Comparison of ENCODE assay signal across 37 cellular contexts in the genomic region with DNA sequence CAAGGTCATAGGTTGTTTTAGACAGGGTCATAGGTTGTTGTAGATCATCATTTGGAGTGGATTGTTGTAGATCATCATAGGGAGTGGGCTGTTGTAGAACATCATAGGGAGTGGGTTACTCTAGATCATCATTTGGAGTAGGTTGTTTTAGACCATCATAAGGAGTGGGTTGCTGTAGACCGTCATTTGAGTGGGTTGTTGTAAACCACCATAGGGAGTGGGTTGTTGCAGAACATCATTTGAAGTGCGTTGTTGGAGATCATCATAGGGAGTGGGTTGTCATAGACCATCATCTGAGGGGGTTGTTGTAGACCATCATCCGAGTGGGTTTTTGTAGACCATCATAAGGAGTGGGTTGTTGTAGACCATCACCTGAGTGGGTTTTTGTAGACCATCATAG. TPM values are rescaled to one million over a fixed set of nuclear protein-coding genes. Genes with fewer than 3 reads are reported as not detected.
"Had no signal": no experiment of that assay in that cellular context is flagged by ENCODE, and none has a peak within 500 bp of the region (broad histone marks: within the 10 kb centered on the region; RNA-seq: fewer than 3 reads in every experiment).

No MANE protein-coding gene starts in this region.

- H3K36me3 ChIP-seq: adrenal gland, ascending aorta, brain microvascular endothelial cell, breast epithelium, cardiac muscle cell had no signal

- H3K27ac ChIP-seq: adrenal gland, ascending aorta, body of pancreas, brain microvascular endothelial cell, breast epithelium, cardiac muscle cell had no signal

- H3K27me3 ChIP-seq: adrenal gland, ascending aorta, body of pancreas, brain microvascular endothelial cell, cardiac muscle cell had no signal

- H3K9me3 ChIP-seq: adrenal gland, ascending aorta, body of pancreas, breast epithelium had no signal

- ATAC-seq: activated naive CD4-positive, alpha-beta T cell treated with anti-CD3 and anti-CD28 coated beads, Interleukin-2, amount 50 U/mL, for 72 hours; activated naive CD8-positive, alpha-beta T cell treated with anti-CD3 and anti-CD28 coated beads, Interleukin-2, amount 50 U/mL, for 24 hours; activated T-cell treated with anti-CD3 and anti-CD28 coated beads, Interleukin-2, amount 50 U/mL, for 4 hours; activated T-cell treated with anti-CD3 and anti-CD28 coated beads, Interleukin-2, amount 50 U/mL, for 72 hours; activated T-helper 17 cell treated with anti-CD3 and anti-CD28 coated beads, Interleukin-2, amount 50 U/mL, for 72 hours; body of pancreas had no signal

- DNase-seq: activated effector memory CD4-positive, alpha-beta T cell treated with anti-CD3 and anti-CD28 coated beads, Interleukin-2, amount 50 U/mL, for 16 hours; activated effector memory CD4-positive, alpha-beta T cell treated with Interleukin-2 at 50 U/mL for 16 hours; activated gamma-delta T cell; activated gamma-delta T cell treated with Interleukin-2 at 50 U/mL for 16 hours; activated naive CD4-positive, alpha-beta T cell; activated naive CD4-positive, alpha-beta T cell treated with anti-CD3 and anti-CD28 coated beads for 36 hours; activated naive CD4-positive, alpha-beta T cell treated with anti-CD3 and anti-CD28 coated beads, Interleukin-2, amount 10 ng/mL, durations not matched to agents 7 days and 5 days; activated naive CD4-positive, alpha-beta T cell treated with Interleukin-2 at 50 U/mL for 16 hours; activated naive CD8-positive, alpha-beta T cell treated with anti-CD3 and anti-CD28 coated beads for 36 hours; activated naive CD8-positive, alpha-beta T cell treated with anti-CD3 and anti-CD28 coated beads, Interleukin-2, amount 10 ng/mL, durations not matched to agents 7 days and 5 days; activated naive CD8-positive, alpha-beta T cell treated with anti-CD3 and anti-CD28 coated beads, Interleukin-2, amount 50 U/mL, for 24 hours; activated T-cell treated with anti-CD3 and anti-CD28 coated beads for 4 hours; activated T-cell treated with anti-CD3 and anti-CD28 coated beads, Interleukin-2, amount 50 U/mL, for 1 hour; activated T-cell treated with anti-CD3 and anti-CD28 coated beads, Interleukin-2, amount 50 U/mL, for 24 hours; activated T-cell treated with anti-CD3 and anti-CD28 coated beads, Interleukin-2, amount 50 U/mL, for 4 hours; activated T-cell treated with anti-CD3 and anti-CD28 coated beads, Interleukin-2, amount 50 U/mL, for 48 hours; activated T-cell treated with anti-CD3 and anti-CD28 coated beads, Interleukin-2, amount 50 U/mL, for 72 hours; adrenal gland; amniotic stem cell; amygdala; anterior cingulate cortex; aorta; body of pancreas; brain microvascular endothelial cell; caudate nucleus; central memory CD4-positive, alpha-beta T cell; cerebellar nuclear complex had no signal

- H3K4me1 ChIP-seq: adrenal gland, ascending aorta, body of pancreas, breast epithelium had no signal

- FAIRE-seq: astrocyte had no signal

- H3K4me3 ChIP-seq: adrenal gland, ascending aorta, body of pancreas, breast epithelium, cardiac muscle cell had no signal

RNA-seq across cellular contexts. Expression of a gene that starts 9.5 kb away (rescaled TPM):
- total RNA-seq: activated naive CD4-positive, alpha-beta T cell treated with anti-CD3 and anti-CD28 coated beads for 36 hours; activated naive CD4-positive, alpha-beta T cell treated with anti-CD3 and anti-CD28 coated beads, Interleukin-2, amount 50 U/mL, for 72 hours; activated naive CD8-positive, alpha-beta T cell treated with anti-CD3 and anti-CD28 coated beads for 36 hours; activated naive CD8-positive, alpha-beta T cell treated with anti-CD3 and anti-CD28 coated beads, Interleukin-2, amount 10 ng/mL, durations not matched to agents 7 days and 5 days; activated T-cell treated with anti-CD3 and anti-CD28 coated beads, Interleukin-2, amount 50 U/mL, for 72 hours; activated T-helper 1 cell treated with anti-CD3 and anti-CD28 coated beads, Interleukin-12 subunit alpha, Interleukin-12 subunit beta, Interleukin-2, Interleukin-4 antibody, amounts not matched to agents 30 ng/mL and 10 ng/mL and 1 ng/mL, durations not matched to agents 14 hours and 24 hours and 36 hours; activated T-helper 2 cell treated with anti-CD3 and anti-CD28 coated beads, Interferon-gamma antibody, Interleukin-2, Interleukin-4, amounts not matched to agents 10 μg/mL and 5 μg/mL and 100 μg/mL, durations not matched to agents 14 hours and 24 hours and 36 hours; adrenal gland; aorta; ascending aorta; breast epithelium; bronchial epithelial cell had no signal
- polyA plus RNA-seq: adrenal gland, aorta, cardiac muscle cell had no signal

RNA-seq across cellular contexts. Expression of a gene that starts 53.3 kb away (rescaled TPM):
- total RNA-seq: ascending aorta, cardiac septum had no signal
- polyA plus RNA-seq: aorta had no signal
